ENCODE assay signal across 9 cellular contexts in genomic region chr15:42499888-42500609, GRCh38. TPM values are rescaled to one million over a fixed set of nuclear protein-coding genes. Genes with fewer than 3 reads are reported as not detected.
A peak's percentile ranks its signal among the peaks of the same experiment; 100 is the strongest.
DNase-seq lines count a peak whose midpoint lies in the region; ATAC-seq and TF ChIP-seq lines count a peak whose summit lies in the region.
"Had no signal": no experiment of that assay in that cellular context is flagged by ENCODE, and none has a peak within 500 bp of the region (broad histone marks: within the 10 kb centered on the region; RNA-seq: fewer than 3 reads in every experiment).

No MANE protein-coding gene starts in this region.

- no peaks in the 10 kb centered on the region for H3K27me3 ChIP-seq in right cardiac atrium (ENCODE audit: control insufficient read depth, insufficient read depth)
- H3K27me3 ChIP-seq in subcutaneous abdominal adipose tissue (ENCODE audit: control insufficient read depth in 5 of 5, insufficient read depth in 4 of 5, low read length in 5 of 5): no peaks in the 10 kb centered on the region
- H3K27me3 ChIP-seq: cardiac muscle cell had no signal

- ATAC-seq in T-helper 17 cell (no peak), right cardiac atrium (no peak), GM19351 (IDR thresholded peaks at IDR 0.05; ENCODE audit: unreplicated experiment) (no peak)

- H3K36me3 ChIP-seq in HEK293 (ENCODE audit: control insufficient read depth in 2 of 2, insufficient read depth in 1 of 2, low read length in 2 of 2) (no peaks in the 10 kb centered on the region), subcutaneous abdominal adipose tissue (ENCODE audit: control insufficient read depth in 5 of 5, insufficient read depth in 5 of 5, low read length in 5 of 5) (no peaks in the 10 kb centered on the region)
- H3K36me3 ChIP-seq: cardiac muscle cell had no signal

- CTCF ChIA-PET in HEK293 (lab: Yijun Ruan, JAX): interaction anchor here (0.6 to 0.8 kb wide), 4 partner anchors 12 to 804 kb away, joined by 3 to 4 read pairs (median 3); partner anchors contain the start of genes HAUS2 and LRRC57

- no peak overlapping the region for H3K27ac ChIP-seq in HEK293 (ENCODE audit: extremely low read depth, low read depth, low read length)
- peak overlapping the region; percentile 54 for H3K27ac ChIP-seq in right cardiac atrium (ENCODE audit: low read length)
- peak overlapping the region; percentile 50 for H3K27ac ChIP-seq in subcutaneous abdominal adipose tissue (ENCODE audit: low read depth, low read length)
- H3K27ac ChIP-seq: cardiac muscle cell had no signal

- no peaks in the 10 kb centered on the region for H3K27me3 Mint-ChIP-seq in T-helper 17 cell

- H3K9ac ChIP-seq in subcutaneous abdominal adipose tissue (ENCODE audit: low read length in 5 of 5): peak overlapping the region in 1 of 5 donors; percentile 11

- H3K4me3 Mint-ChIP-seq in T-helper 17 cell: no peak overlapping the region

- H3K9me3 ChIP-seq in HEK293 (ENCODE audit: control insufficient read depth, insufficient read depth, low read depth, low read length) (no peaks in the 10 kb centered on the region), T-helper 17 cell (ENCODE audit: control insufficient read depth, low read length, poor library complexity, severe bottlenecking) (no peaks in the 10 kb centered on the region), right cardiac atrium (ENCODE audit: control insufficient read depth, low read length) (no peaks in the 10 kb centered on the region), subcutaneous abdominal adipose tissue (ENCODE audit: control insufficient read depth in 5 of 5, low read length in 5 of 5) (no peaks in the 10 kb centered on the region)

- H3K4me1 ChIP-seq in HEK293 (ENCODE audit: control insufficient read depth, insufficient read depth, low read length) (no peaks in the 10 kb centered on the region; the same call in 1 of the 2 replicates), right cardiac atrium (ENCODE audit: control insufficient read depth, insufficient read depth, low read length) (peaks cover 2% of the 10 kb centered on the region), subcutaneous abdominal adipose tissue (ENCODE audit: control insufficient read depth in 5 of 5, insufficient read depth in 5 of 5, low read length in 5 of 5) (peaks cover 1 to 60% (median 46%) of the 10 kb centered on the region in 5 donors)

- DNase-seq in T-helper 17 cell (no peak), right cardiac atrium (peak in 1 of 3 donors; percentile 64), SIG-M5 (lab: John Stamatoyannopoulos, UW) (no peak), NCI-H2081 (lab: John Stamatoyannopoulos, UW) (no peak)
- DNase-seq: NCI-H1417 had no signal

- H3K4me1 Mint-ChIP-seq in T-helper 17 cell: peaks cover 32% of the 10 kb centered on the region

- POLR2A ChIA-PET in HEK293 (lab: Yijun Ruan, JAX): interaction anchor here (1.1 to 1.3 kb wide), 3 partner anchors 9 to 48 kb away, joined by 3 to 8 read pairs (median 4); partner anchors contain the start of genes HAUS2, LRRC57 and ZNF106

- H3K36me3 Mint-ChIP-seq in T-helper 17 cell (ENCODE audit: low read depth): peaks cover 4% of the 10 kb centered on the region

- intact Hi-C loops in right cardiac atrium (cut with DNase I): no loop called here

- 53% methylated on average over 10 of the region's 10 CpGs for WGBS in right cardiac atrium

- TF ChIP-seq CTCF in HEK293 (tag by site-specific recombination; IDR thresholded peaks at IDR 0.05): no peak

- no peak overlapping the region for H3K4me3 ChIP-seq in HEK293 (ENCODE audit: low read depth, low read length)
- no peak overlapping the region for H3K4me3 ChIP-seq in right cardiac atrium (ENCODE audit: low read length)
- no peak overlapping the region for H3K4me3 ChIP-seq in subcutaneous abdominal adipose tissue (ENCODE audit: low read depth in 1 of 5, low read length in 5 of 5)
- H3K4me3 ChIP-seq: cardiac muscle cell had no signal

- H3K27ac Mint-ChIP-seq in T-helper 17 cell: peak overlapping the region; percentile 82

TF ChIP-seq in HEK293, 187 proteins besides CTCF, POLR2A, EP300 and RAD21:
- no peak for TF ChIP-seq ZNF701 (tag by site-specific recombination; IDR thresholded peaks at IDR 0.05)
- TF ChIP-seq ZNF155 (tag by site-specific recombination; IDR thresholded peaks at IDR 0.05): no peak
- TF ChIP-seq, protein P1, sequence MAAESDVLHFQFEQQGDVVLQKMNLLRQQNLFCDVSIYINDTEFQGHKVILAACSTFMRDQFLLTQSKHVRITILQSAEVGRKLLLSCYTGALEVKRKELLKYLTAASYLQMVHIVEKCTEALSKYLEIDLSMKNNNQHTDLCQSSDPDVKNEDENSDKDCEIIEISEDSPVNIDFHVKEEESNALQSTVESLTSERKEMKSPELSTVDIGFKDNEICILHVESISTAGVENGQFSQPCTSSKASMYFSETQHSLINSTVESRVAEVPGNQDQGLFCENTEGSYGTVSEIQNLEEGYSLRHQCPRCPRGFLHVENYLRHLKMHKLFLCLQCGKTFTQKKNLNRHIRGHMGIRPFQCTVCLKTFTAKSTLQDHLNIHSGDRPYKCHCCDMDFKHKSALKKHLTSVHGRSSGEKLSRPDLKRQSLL (tag by site-specific recombination; IDR thresholded peaks at IDR 0.05): 0 out of 2 replicates have a peak, but pooled peaks have one; percentile 47
- peak; percentile 38; the same call in 1 of the 2 replicates for TF ChIP-seq FEZF1 (tag by site-specific recombination; IDR thresholded peaks at IDR 0.05)
- TF ChIP-seq ZNF335 (tag by site-specific recombination; conservative IDR thresholded peaks at IDR 0.05): peak; percentile 58
TF ChIP-seq in HEK293: peak in this region for 3.

RNA-seq across cellular contexts. Expression of gene SNAP23, which starts 4.6 kb away (rescaled TPM):
- total RNA-seq in T-helper 17 cell: 10 to 100 TPM; 52.6 to 80.7 TPM
- total RNA-seq in right cardiac atrium: 10 to 100 TPM; 33.7 to 42.7 (median 39.0) TPM
- polyA plus RNA-seq in right cardiac atrium: 28.4 TPM

RNA-seq across cellular contexts. Expression of gene ZNF106, which starts 9.1 kb away (rescaled TPM):
- total RNA-seq in T-helper 17 cell: 10 to 100 TPM; 29.7 to 39.8 TPM
- 100 to 1,000 TPM; 408 to 507 (median 423) TPM for total RNA-seq in right cardiac atrium
- polyA plus RNA-seq in right cardiac atrium: 94.6 TPM

RNA-seq across cellular contexts. Expression of gene LRRC57, which starts 48.5 kb away (rescaled TPM):
- total RNA-seq in T-helper 17 cell: 10 to 100 TPM; 23.8 to 28.0 TPM
- 10 to 100 TPM; 11.1 to 17.2 (median 14.4) TPM for total RNA-seq in right cardiac atrium
- polyA plus RNA-seq in right cardiac atrium: 7.3 TPM

RNA-seq across cellular contexts. Expression of gene HAUS2, which starts 48.6 kb away (rescaled TPM):
- total RNA-seq in T-helper 17 cell (10 to 100 TPM; 18.5 to 22.2 TPM), right cardiac atrium (10 to 100 TPM; 10.0 to 15.2 (median 12.1) TPM)
- polyA plus RNA-seq in right cardiac atrium: 12.4 TPM

Comparison
In these comparisons a context has a peak if more than half of its experiments do, and no peak if none do; other contexts are left out.
1. RNA of gene ZNF106, which starts 9.1 kb away (total RNA-seq): 408 to 507 TPM in right cardiac atrium; 29.7 to 39.8 TPM in T-helper 17 cell; every median in the first group is over 10 times any median in the second.